Comparison of ENCODE assay signal across 20 cellular contexts in genomic region chrX:70292788-70293187, GRCh38. TPM values are rescaled to one million over a fixed set of nuclear protein-coding genes. Genes with fewer than 3 reads are reported as not detected.
DNase-seq lines count a peak whose midpoint lies in the region; ATAC-seq and TF ChIP-seq lines count a peak whose summit lies in the region.
"Had no signal": no experiment of that assay in that cellular context is flagged by ENCODE, and none has a peak within 500 bp of the region (broad histone marks: within the 10 kb centered on the region; RNA-seq: fewer than 3 reads in every experiment).

No MANE protein-coding gene starts in this region.

- no peak overlapping the region for H3K27ac ChIP-seq in DND-41 (ENCODE audit: low read length)
- H3K27ac ChIP-seq in dorsolateral prefrontal cortex = no peak overlapping the region
- H3K27ac ChIP-seq: BLaER1 treated with 17β-estradiol and CSF1 and Interleukin-3, amounts not matched to agents 10 nM and 100 nM; body of pancreas; foreskin keratinocyte; ovary; skin epidermis; thoracic aorta had no signal

- H3K36me3 Mint-ChIP-seq in activated T-helper 2 cell treated with anti-CD3 and anti-CD28 coated beads, Interferon-gamma antibody, Interleukin-2, Interleukin-4, amounts not matched to agents 10 μg/mL and 5 μg/mL and 100 μg/mL, durations not matched to agents 14 hours and 24 hours and 36 hours (ENCODE audit: low read depth) = peaks cover 20% of the 10 kb centered on the region

- H3K4me1 ChIP-seq in DND-41 (ENCODE audit: insufficient read depth, low read length) = peaks cover 36% of the 10 kb centered on the region

- ATAC-seq in DND-41 (ENCODE audit: insufficient read depth, low read depth) = no peak
- ATAC-seq: body of pancreas, K562, T-helper 17 cell had no signal

- peak overlapping the region; percentile 93; the same call in 1 of the 2 replicates for H3K4me2 ChIP-seq in DND-41 (ENCODE audit: insufficient read depth, low read length)

- H3K27me3 ChIP-seq in DND-41 (ENCODE audit: insufficient read depth, low read length, poor library complexity) = no peaks in the 10 kb centered on the region
- peaks cover 0 to 52% (median 6%) of the 10 kb centered on the region in 45 donors for H3K27me3 ChIP-seq in dorsolateral prefrontal cortex
- H3K27me3 ChIP-seq: body of pancreas, foreskin keratinocyte, ovary had no signal

- H3K4me3 Mint-ChIP-seq in activated T-helper 2 cell treated with anti-CD3 and anti-CD28 coated beads, Interferon-gamma antibody, Interleukin-2, Interleukin-4, amounts not matched to agents 10 μg/mL and 5 μg/mL and 100 μg/mL, durations not matched to agents 14 hours and 24 hours and 36 hours (ENCODE audit: low read depth) = peak overlapping the region; percentile 52
- H3K4me3 Mint-ChIP-seq: T-helper 17 cell had no signal

- no peak overlapping the region for H3K9ac ChIP-seq in DND-41 (ENCODE audit: low read depth, low read length)
- H3K9ac ChIP-seq: BLaER1 treated with 17β-estradiol and CSF1 and Interleukin-3, amounts not matched to agents 10 nM and 100 nM had no signal

- peaks cover 67% of the 10 kb centered on the region for H3K79me2 ChIP-seq in DND-41 (ENCODE audit: insufficient read depth, low read length)

- H3K27ac Mint-ChIP-seq in activated T-helper 2 cell treated with anti-CD3 and anti-CD28 coated beads, Interferon-gamma antibody, Interleukin-2, Interleukin-4, amounts not matched to agents 10 μg/mL and 5 μg/mL and 100 μg/mL, durations not matched to agents 14 hours and 24 hours and 36 hours = no peak overlapping the region
- H3K27ac Mint-ChIP-seq: T-helper 17 cell had no signal

- peaks cover 43% of the 10 kb centered on the region for H3K36me3 ChIP-seq in DND-41 (ENCODE audit: insufficient read depth, low read length)
- H3K36me3 ChIP-seq: ovary, thoracic aorta had no signal

- no peak overlapping the region for H2AFZ ChIP-seq in DND-41 (ENCODE audit: low read depth, low read length)

- no peaks in the 10 kb centered on the region for H3K9me3 ChIP-seq in DND-41 (ENCODE audit: insufficient read depth, low read length, severe bottlenecking)
- H3K9me3 ChIP-seq: BLaER1 treated with 17β-estradiol and CSF1 and Interleukin-3, amounts not matched to agents 10 nM and 100 nM; body of pancreas; ovary; thoracic aorta had no signal

- peaks cover 23% of the 10 kb centered on the region for H3K4me1 Mint-ChIP-seq in activated T-helper 2 cell treated with anti-CD3 and anti-CD28 coated beads, Interferon-gamma antibody, Interleukin-2, Interleukin-4, amounts not matched to agents 10 μg/mL and 5 μg/mL and 100 μg/mL, durations not matched to agents 14 hours and 24 hours and 36 hours (ENCODE audit: low read depth)

- H3K9me3 Mint-ChIP-seq in activated T-helper 2 cell treated with anti-CD3 and anti-CD28 coated beads, Interferon-gamma antibody, Interleukin-2, Interleukin-4, amounts not matched to agents 10 μg/mL and 5 μg/mL and 100 μg/mL, durations not matched to agents 14 hours and 24 hours and 36 hours = no peaks in the 10 kb centered on the region

- H3K27me3 Mint-ChIP-seq in activated T-helper 2 cell treated with anti-CD3 and anti-CD28 coated beads, Interferon-gamma antibody, Interleukin-2, Interleukin-4, amounts not matched to agents 10 μg/mL and 5 μg/mL and 100 μg/mL, durations not matched to agents 14 hours and 24 hours and 36 hours (ENCODE audit: low read depth) = no peaks in the 10 kb centered on the region
- H3K27me3 Mint-ChIP-seq: T-helper 17 cell had no signal

- DNase-seq in DND-41 (no peak), HFF-Myc (ENCODE audit: extremely low read depth, low read depth) (no peak), iris pigment epithelial cell (ENCODE audit: low read depth) (peak; percentile 10), ecto neural progenitor cell (ENCODE audit: low spot score) (no peak), dorsolateral prefrontal cortex (no peak)
- no peak for DNase-seq in activated T-helper 2 cell treated with anti-CD3 and anti-CD28 coated beads, Interferon-gamma antibody, Interleukin-2, Interleukin-4, amounts not matched to agents 10 μg/mL and 5 μg/mL and 100 μg/mL, durations not matched to agents 14 hours and 24 hours and 36 hours (ENCODE audit: low spot score)
- DNase-seq in activated naive CD4-positive, alpha-beta T cell treated with anti-CD3 and anti-CD28 coated beads, Interleukin-2, amount 50 U/mL, for 16 hours = no peak
- DNase-seq: activated CD8-positive, alpha-beta memory T cell treated with anti-CD3 and anti-CD28 coated beads, Interleukin-2, amount 50 U/mL, for 4 hours; activated naive CD4-positive, alpha-beta T cell treated with Interleukin-2 at 50 U/mL for 16 hours; body of pancreas; effector CD8-positive, alpha-beta T cell; foreskin keratinocyte; NCI-H1092 treated with DMSO at 0.1 percent for 48 hours; NCI-H526 treated with DMSO at 0.1 percent for 48 hours; ovary; T-helper 17 cell had no signal

- H3K4me3 ChIP-seq in DND-41 (ENCODE audit: low read depth in 1 of 2, low read length in 2 of 2) (0 out of 4 replicates have a peak overlapping the region, but pooled peaks of 1 of the 2 experiments have one; percentile 20), HFF-Myc (replicated peaks; ENCODE audit: low read depth, low read length) (peak overlapping the region; percentile 11; the same call in 1 of the 2 replicates), dorsolateral prefrontal cortex (no peak overlapping the region)
- H3K4me3 ChIP-seq: BLaER1 treated with 17β-estradiol and CSF1 and Interleukin-3, amounts not matched to agents 10 nM and 100 nM; body of pancreas; K562; ovary; skin epidermis; thoracic aorta had no signal

- H4K20me1 ChIP-seq in DND-41 (ENCODE audit: insufficient read depth, low read length) = no peaks in the 10 kb centered on the region

- TF ChIP-seq CTCF in DND-41 (IDR thresholded peaks at IDR 0.05; ENCODE audit: borderline replicate concordance, extremely low read depth, low read length, poor library complexity, severe bottlenecking) = no peak
- no peak for TF ChIP-seq CTCF in HFF-Myc (IDR thresholded peaks at IDR 0.05; ENCODE audit: low read depth, low read length, missing control alignments)
- TF ChIP-seq CTCF in dorsolateral prefrontal cortex (IDR thresholded peaks at IDR 0.05 in 54 of 56, conservative IDR thresholded peaks at IDR 0.05 in 2 of 56; ENCODE audit: low read depth in 1 of 56, partially characterized antibody in 56 of 56) = no peak

- intact Hi-C loops in activated T-helper 2 cell treated with anti-CD3 and anti-CD28 coated beads, Interferon-gamma antibody, Interleukin-2, Interleukin-4, amounts not matched to agents 10 μg/mL and 5 μg/mL and 100 μg/mL, durations not matched to agents 14 hours and 24 hours and 36 hours (cut with micrococcal nuclease) = no loop called here
- intact Hi-C loops in dorsolateral prefrontal cortex (cut with DNase I) = no loop called here

RNA-seq across cellular contexts. Expression of gene KIF4A, which starts 2.9 kb away (rescaled TPM):
- total RNA-seq in activated T-helper 2 cell treated with anti-CD3 and anti-CD28 coated beads, Interferon-gamma antibody, Interleukin-2, Interleukin-4, amounts not matched to agents 10 μg/mL and 5 μg/mL and 100 μg/mL, durations not matched to agents 14 hours and 24 hours and 36 hours = 24.4 and 26.5 TPM in 2 replicates
- total RNA-seq in dorsolateral prefrontal cortex = 1 to 10 TPM in 10 of 120 experiments, under 1 TPM in 109, not detected in 1; 0.10 to 1.9 (median 0.49) TPM
- total RNA-seq: body of pancreas had no signal

RNA-seq across cellular contexts. Expression of gene PDZD11, which starts 3.1 kb away (rescaled TPM):
- total RNA-seq in activated T-helper 2 cell treated with anti-CD3 and anti-CD28 coated beads, Interferon-gamma antibody, Interleukin-2, Interleukin-4, amounts not matched to agents 10 μg/mL and 5 μg/mL and 100 μg/mL, durations not matched to agents 14 hours and 24 hours and 36 hours = 27.7 and 31.4 TPM in 2 replicates
- total RNA-seq in dorsolateral prefrontal cortex = 10 to 100 TPM; 26.4 to 63.5 (median 44.8) TPM

RNA-seq across cellular contexts. Expression of gene RAB41, which starts 10.8 kb away (rescaled TPM):
- total RNA-seq in activated T-helper 2 cell treated with anti-CD3 and anti-CD28 coated beads, Interferon-gamma antibody, Interleukin-2, Interleukin-4, amounts not matched to agents 10 μg/mL and 5 μg/mL and 100 μg/mL, durations not matched to agents 14 hours and 24 hours and 36 hours = not detected in 2 replicates
- not detected for total RNA-seq in dorsolateral prefrontal cortex
- total RNA-seq: body of pancreas, foreskin keratinocyte, K562, ovary, T-helper 17 cell, thoracic aorta had no signal

RNA-seq across cellular contexts. Expression of gene ARR3, which starts 24.7 kb away (rescaled TPM):
- not detected in 2 replicates for total RNA-seq in activated T-helper 2 cell treated with anti-CD3 and anti-CD28 coated beads, Interferon-gamma antibody, Interleukin-2, Interleukin-4, amounts not matched to agents 10 μg/mL and 5 μg/mL and 100 μg/mL, durations not matched to agents 14 hours and 24 hours and 36 hours
- total RNA-seq in dorsolateral prefrontal cortex = not detected
- total RNA-seq: body of pancreas, foreskin keratinocyte, K562, ovary, T-helper 17 cell, thoracic aorta had no signal

RNA-seq across cellular contexts. Expression of gene P2RY4, which starts 32.8 kb away (rescaled TPM):
- 0.55 and 0.71 TPM in 2 replicates for total RNA-seq in activated T-helper 2 cell treated with anti-CD3 and anti-CD28 coated beads, Interferon-gamma antibody, Interleukin-2, Interleukin-4, amounts not matched to agents 10 μg/mL and 5 μg/mL and 100 μg/mL, durations not matched to agents 14 hours and 24 hours and 36 hours
- total RNA-seq in dorsolateral prefrontal cortex = 1 to 10 TPM in 18 of 120 experiments, under 1 TPM in 74, not detected in 28; 0.18 to 1.8 (median 0.61) TPM
- total RNA-seq: foreskin keratinocyte, K562 had no signal
